Comparison of ENCODE assay signal across 9 cellular contexts in genomic region chr13:80337011-80337688, GRCh38. TPM values are rescaled to one million over a fixed set of nuclear protein-coding genes. Genes with fewer than 3 reads are reported as not detected.
DNase-seq lines count a peak whose midpoint lies in the region; ATAC-seq and TF ChIP-seq lines count a peak whose summit lies in the region.
"Had no signal": no experiment of that assay in that cellular context is flagged by ENCODE, and none has a peak within 500 bp of the region (broad histone marks: within the 10 kb centered on the region; RNA-seq: fewer than 3 reads in every experiment).

No MANE protein-coding gene starts in this region.

- 14 to 62% methylated on average over 26 of the region's 26 CpGs for WGBS in sigmoid colon, 2 donors

- H3K27ac ChIP-seq in breast epithelium (peak overlapping the region; percentile 96 to 98), iPS-18a (ENCODE audit: low read length) (no peak overlapping the region), sigmoid colon (peak overlapping the region; percentile 88 to 92 (median 90))
- H3K27ac ChIP-seq: KMS-11 had no signal

- no peaks in the 10 kb centered on the region for H3K36me3 ChIP-seq in breast epithelium
- H3K36me3 ChIP-seq in iPS-18a (ENCODE audit: control insufficient read depth, low read depth, low read length) = peaks cover 37% of the 10 kb centered on the region
- peaks cover 0 to 24% (median 2%) of the 10 kb centered on the region in 4 donors for H3K36me3 ChIP-seq in sigmoid colon

- peak overlapping the region; percentile 96 for H3K9ac ChIP-seq in iPS-18a (ENCODE audit: low read length)
- H3K9ac ChIP-seq: KMS-11 had no signal

- no peak for TF ChIP-seq POLR2A in breast epithelium (IDR thresholded peaks at IDR 0.05)
- TF ChIP-seq POLR2A in sigmoid colon (IDR thresholded peaks at IDR 0.05) = no peak

- no peak for TF ChIP-seq EP300 in sigmoid colon (IDR thresholded peaks at IDR 0.05)

- TF ChIP-seq CTCF in breast epithelium (IDR thresholded peaks at IDR 0.05) = no peak
- TF ChIP-seq CTCF in sigmoid colon (IDR thresholded peaks at IDR 0.05) = no peak

- H3K4me3 ChIP-seq in breast epithelium (peak overlapping the region; percentile 59 to 88 (median 78)), iPS-18a (ENCODE audit: low read length) (peak overlapping the region; percentile 95), sigmoid colon (peak overlapping the region; percentile 63 to 73 (median 67))

- DNase-seq in ELR (ENCODE audit: low read depth) (peak; percentile 30), breast epithelium (ENCODE audit: low spot score in 2 of 2) (no peak), sigmoid colon (no peak), GM19238 (ENCODE audit: insufficient read length, low spot score) (no peak), globus pallidus (ENCODE audit: low spot score) (no peak)
- DNase-seq in activated CD8-positive, alpha-beta memory T cell treated with anti-CD3 and anti-CD28 coated beads, Interleukin-2, amount 50 U/mL, for 4 hours = no peak

- H3K4me1 ChIP-seq in breast epithelium (no peaks in the 10 kb centered on the region), iPS-18a (ENCODE audit: control insufficient read depth, low read depth, low read length) (peaks cover 23% of the 10 kb centered on the region), sigmoid colon (peaks cover 0 to 8% (median 4%) of the 10 kb centered on the region in 4 donors)

- intact Hi-C loops in breast epithelium (cut with DNase I; ENCODE audit: low total_unique reads) (no loop called here), sigmoid colon (cut with DNase I) (no loop called here)

- H3K9me3 ChIP-seq in breast epithelium (no peaks in the 10 kb centered on the region), iPS-18a (ENCODE audit: control insufficient read depth, low read depth, low read length) (no peaks in the 10 kb centered on the region), sigmoid colon (no peaks in the 10 kb centered on the region)

- no peak for ATAC-seq in GM18873 (IDR thresholded peaks at IDR 0.05; ENCODE audit: low FRiP score, unreplicated experiment)

- H3K27me3 ChIP-seq in breast epithelium (no peaks in the 10 kb centered on the region), iPS-18a (ENCODE audit: control insufficient read depth, insufficient read depth, low read length) (no peaks in the 10 kb centered on the region), sigmoid colon (no peaks in the 10 kb centered on the region)

RNA-seq across cellular contexts. Expression of gene SPRY2, which starts 3.8 kb away (rescaled TPM):
- 10 to 100 TPM; 52.1 to 76.0 (median 71.0) TPM for total RNA-seq in breast epithelium
- 10 to 100 TPM; 32.3 to 74.2 (median 47.6) TPM for total RNA-seq in sigmoid colon
- polyA plus RNA-seq in sigmoid colon = 10 to 100 TPM; 27.7 to 48.0 (median 33.1) TPM
